ENCODE assay signal across 7 cellular contexts in the genomic region with DNA sequence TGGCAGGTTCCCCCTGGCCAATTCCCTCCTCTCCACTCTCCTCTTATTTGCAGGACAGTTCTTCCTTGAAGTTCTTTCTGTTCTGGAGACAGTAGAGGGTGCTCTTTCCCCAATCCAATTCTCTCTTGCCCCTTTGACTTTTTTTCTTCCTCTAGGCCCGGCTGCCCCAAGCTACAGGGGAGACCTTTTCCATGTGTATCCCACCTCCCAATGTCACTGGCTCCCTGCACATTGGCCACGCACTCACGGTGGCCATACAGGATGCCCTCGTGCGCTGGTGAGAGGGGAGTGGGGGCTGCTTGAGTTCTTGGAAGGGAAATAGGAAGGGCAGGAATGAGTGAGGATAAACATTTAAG. TPM values are rescaled to one million over a fixed set of nuclear protein-coding genes. Genes with fewer than 3 reads are reported as not detected.
A peak's percentile ranks its signal among the peaks of the same experiment; 100 is the strongest.
DNase-seq lines count a peak whose midpoint lies in the region; ATAC-seq and TF ChIP-seq lines count a peak whose summit lies in the region.

No MANE protein-coding gene starts in this region.

- H3K9me3 ChIP-seq in DOHH2 (ENCODE audit: control insufficient read depth, insufficient read depth, low read length) (no peaks in the 10 kb centered on the region), subcutaneous abdominal adipose tissue (ENCODE audit: control insufficient read depth in 5 of 5, low read length in 5 of 5) (no peaks in the 10 kb centered on the region)

- TF ChIP-seq CTCF in DOHH2 (IDR thresholded peaks at IDR 0.05; ENCODE audit: low read depth, low read length, poor library complexity, severe bottlenecking) = peak; percentile 67

- no peak for ATAC-seq in GM21367 (IDR thresholded peaks at IDR 0.05; ENCODE audit: unreplicated experiment)

- H3K9ac ChIP-seq in subcutaneous abdominal adipose tissue (ENCODE audit: low read length in 5 of 5) = peak overlapping the region in 4 of 5 donors; percentile 50 to 95 (median 86)

- no peaks in the 10 kb centered on the region for H3K27me3 ChIP-seq in DOHH2 (ENCODE audit: control insufficient read depth, low read length)
- no peaks in the 10 kb centered on the region for H3K27me3 ChIP-seq in subcutaneous abdominal adipose tissue (ENCODE audit: control insufficient read depth in 5 of 5, insufficient read depth in 4 of 5, low read length in 5 of 5)

- DNase-seq in RPMI7951 (ENCODE audit: low read depth) (peak; percentile 60), cerebellar cortex (ENCODE audit: low spot score) (peak; percentile 82), kidney tubule cell (ENCODE audit: low spot score) (peak; percentile 83)

- H3K9me2 ChIP-seq in DOHH2 (replicated peaks; ENCODE audit: control insufficient read depth, low read length) = no peaks in the 10 kb centered on the region

- no peak for TF ChIP-seq EP300 in Ishikawa (IDR thresholded peaks at IDR 0.05; ENCODE audit: borderline replicate concordance)

- peaks cover 19% of the 10 kb centered on the region for H3K79me2 ChIP-seq in DOHH2 (ENCODE audit: control insufficient read depth, low read length)

- TF ChIP-seq RAD21 in Ishikawa (IDR thresholded peaks at IDR 0.05; ENCODE audit: low read depth) = peak; percentile 81

- peak overlapping the region; percentile 74 for H3K4me2 ChIP-seq in DOHH2 (ENCODE audit: low read length)

- peaks cover 63% of the 10 kb centered on the region for H3K36me3 ChIP-seq in DOHH2 (ENCODE audit: control insufficient read depth, low read length)
- peaks cover 0 to 60% (median 52%) of the 10 kb centered on the region in 5 donors for H3K36me3 ChIP-seq in subcutaneous abdominal adipose tissue (ENCODE audit: control insufficient read depth in 5 of 5, insufficient read depth in 5 of 5, low read length in 5 of 5)

- H3K4me1 ChIP-seq in DOHH2 (ENCODE audit: control insufficient read depth, low read length) = peaks cover 22% of the 10 kb centered on the region
- peaks cover 2 to 26% (median 24%) of the 10 kb centered on the region in 5 donors for H3K4me1 ChIP-seq in subcutaneous abdominal adipose tissue (ENCODE audit: control insufficient read depth in 5 of 5, insufficient read depth in 5 of 5, low read length in 5 of 5)

- H3K27ac ChIP-seq in DOHH2 (ENCODE audit: low read depth, low read length) = no peak overlapping the region
- H3K27ac ChIP-seq in subcutaneous abdominal adipose tissue (ENCODE audit: low read depth, low read length) = peak overlapping the region; percentile 89

- no peaks in the 10 kb centered on the region for H4K20me1 ChIP-seq in DOHH2 (ENCODE audit: control insufficient read depth, insufficient read depth, low read depth, low read length)

- H3K4me3 ChIP-seq in DOHH2 (ENCODE audit: low read length) = peak overlapping the region; percentile 96; the same call in 1 of the 2 replicates
- H3K4me3 ChIP-seq in subcutaneous abdominal adipose tissue (ENCODE audit: low read depth in 1 of 5, low read length in 5 of 5) = peak overlapping the region in 1 of 5 donors; percentile 69

- H3F3A ChIP-seq in DOHH2 (ENCODE audit: control insufficient read depth, insufficient read depth) = 0 out of 2 replicates have a peak, but pooled peaks cover 5% of the 10 kb centered on the region

TF ChIP-seq in Ishikawa, 13 proteins besides CTCF, POLR2A, EP300 and RAD21:
- TF ChIP-seq CREB1 (IDR thresholded peaks at IDR 0.05; ENCODE audit: low read depth) (no peak), REST (IDR thresholded peaks at IDR 0.05; ENCODE audit: low read depth) (no peak), NFIC (IDR thresholded peaks at IDR 0.05) (no peak)
- TF ChIP-seq, protein P1, sequence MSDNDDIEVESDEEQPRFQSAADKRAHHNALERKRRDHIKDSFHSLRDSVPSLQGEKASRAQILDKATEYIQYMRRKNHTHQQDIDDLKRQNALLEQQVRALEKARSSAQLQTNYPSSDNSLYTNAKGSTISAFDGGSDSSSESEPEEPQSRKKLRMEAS (IDR thresholded peaks at IDR 0.05) = no peak

RNA-seq across cellular contexts. Expression of gene VARS2, which starts 1.5 kb away (rescaled TPM):
- total RNA-seq in RPMI7951 (2014; rRNA removed; shearing (Covaris generic)) = 9.5 and 9.6 TPM in 2 replicates

RNA-seq across cellular contexts. Expression of gene GTF2H4, which starts 7.6 kb away (rescaled TPM):
- 12.4 and 14.6 TPM in 2 replicates for total RNA-seq in RPMI7951 (2014; rRNA removed; shearing (Covaris generic))

RNA-seq across cellular contexts. Expression of gene SFTA2, which starts 16.4 kb away (rescaled TPM):
- 0.24 TPM in 1 of 2 replicates, not detected in the other for total RNA-seq in RPMI7951 (2014; rRNA removed; shearing (Covaris generic))

RNA-seq across cellular contexts. Expression of gene MUCL3, which starts 25.2 kb away (rescaled TPM):
- total RNA-seq in RPMI7951 (2014; rRNA removed; shearing (Covaris generic)) = not detected in 2 replicates

RNA-seq across cellular contexts. Expression of gene DDR1, which starts 31.2 kb away (rescaled TPM):
- 12.0 and 16.6 TPM in 2 replicates for total RNA-seq in RPMI7951 (2014; rRNA removed; shearing (Covaris generic))
